Comparison of ENCODE assay signal across 26 cellular contexts in the genomic region with DNA sequence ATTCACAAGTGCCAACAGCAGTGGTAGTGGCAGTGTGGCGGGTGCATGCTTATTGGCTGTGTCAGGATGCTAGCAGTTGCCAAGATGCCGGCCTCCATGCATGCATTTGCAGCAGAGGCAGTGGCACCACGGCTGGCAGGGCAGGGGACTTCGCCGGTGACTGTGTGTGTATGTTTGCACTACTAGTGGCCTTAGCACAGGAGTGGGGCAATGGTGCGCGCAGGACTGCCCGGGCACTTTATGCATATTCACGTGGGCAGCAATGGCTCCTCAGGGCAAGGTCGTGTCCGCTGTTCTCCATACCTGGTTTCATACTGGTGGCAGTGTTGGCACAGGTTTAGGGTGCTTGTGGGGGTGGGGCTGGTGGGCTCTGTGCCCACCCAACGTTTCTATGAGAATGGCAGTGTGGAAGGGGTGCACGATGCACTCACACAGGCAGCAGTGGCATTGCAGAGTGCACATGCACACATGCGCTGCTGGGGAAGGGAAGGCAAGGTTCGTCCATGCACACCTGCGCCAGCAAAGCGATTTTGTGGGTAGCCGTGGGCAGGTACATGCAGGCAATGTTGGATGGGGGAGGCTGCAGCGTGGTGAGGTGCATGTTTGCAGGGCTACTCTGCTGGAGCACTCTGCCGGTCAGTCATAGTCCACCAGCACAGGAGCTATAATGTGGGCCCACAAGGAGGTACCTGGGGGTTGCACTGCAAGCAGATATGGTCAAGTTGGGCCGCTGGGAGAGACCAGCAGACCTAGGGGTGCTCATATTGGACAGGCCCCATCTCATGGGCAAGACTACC.
"Had no signal": no experiment of that assay in that cellular context is flagged by ENCODE, and none has a peak within 500 bp of the region (broad histone marks: within the 10 kb centered on the region; RNA-seq: fewer than 3 reads in every experiment).

No MANE protein-coding gene starts in this region.

- H3K36me3 Mint-ChIP-seq: naive thymus-derived CD8-positive, alpha-beta T cell had no signal

- H3K27me3 ChIP-seq: dorsolateral prefrontal cortex, esophagus muscularis mucosa, foreskin keratinocyte, gastroesophageal sphincter, heart left ventricle, hepatocyte, left lung, suprapubic skin, transverse colon, vagina had no signal

- H3K9me3 Mint-ChIP-seq: nephron progenitor cell had no signal

- H3K4me1 ChIP-seq: esophagus muscularis mucosa, foreskin keratinocyte, gastroesophageal sphincter, heart left ventricle, left lung, parathyroid adenoma, prostate gland, suprapubic skin, transverse colon, vagina had no signal

- H3K9me3 ChIP-seq: esophagus muscularis mucosa, gastroesophageal sphincter, prostate gland, suprapubic skin, transverse colon, vagina had no signal

- H3K4me1 Mint-ChIP-seq: endodermal cell; naive thymus-derived CD8-positive, alpha-beta T cell; stimulated activated naive CD8-positive, alpha-beta T cell treated with anti-CD3 and anti-CD28 coated beads, Interleukin-15, amount 100 ng/mL, for 72 hours had no signal

- H3K4me3 Mint-ChIP-seq: endodermal cell; naive thymus-derived CD8-positive, alpha-beta T cell; nephron progenitor cell; stimulated activated naive CD8-positive, alpha-beta T cell treated with anti-CD3 and anti-CD28 coated beads, Interleukin-15, amount 100 ng/mL, for 72 hours had no signal

- H3K4me2 ChIP-seq: hepatocyte had no signal

- H3K4me3 ChIP-seq: dorsolateral prefrontal cortex, esophagus muscularis mucosa, gastroesophageal sphincter, heart left ventricle, hepatocyte, left lung, prostate gland, suprapubic skin, transverse colon, vagina had no signal

- ATAC-seq: foreskin keratinocyte; gastroesophageal sphincter; heart left ventricle; left lung; naive thymus-derived CD8-positive, alpha-beta T cell; stimulated activated naive CD8-positive, alpha-beta T cell treated with anti-CD3 and anti-CD28 coated beads, Interleukin-15, amount 100 ng/mL, for 72 hours had no signal

- H2AFZ ChIP-seq: hepatocyte, parathyroid adenoma had no signal

- DNase-seq: cerebellar nuclear complex; dorsolateral prefrontal cortex; effector CD8-positive, alpha-beta T cell; endodermal cell; foreskin keratinocyte; heart left ventricle; left cardiac atrium; naive thymus-derived CD8-positive, alpha-beta T cell; nephron progenitor cell; small intestine; stimulated activated CD4-positive, alpha-beta T cell treated with anti-CD3 and anti-CD28 coated beads, Interleukin-12 subunit alpha, Interleukin-12 subunit beta, amount 100 ng/mL, for 4 hours; stimulated activated CD4-positive, alpha-beta T cell treated with anti-CD3 and anti-CD28 coated beads, Interleukin-1b, Interleukin-23, amount 100 ng/mL, for 48 hours; stimulated activated CD4-positive, alpha-beta T cell treated with anti-CD3 and anti-CD28 coated beads, Interleukin-4, amount 100 ng/mL, for 1 hour; stimulated activated CD8-positive, alpha-beta memory T cell treated with anti-CD3 and anti-CD28 coated beads, Interleukin-4, amount 100 ng/mL, for 48 hours; stimulated activated naive CD4-positive, alpha-beta T cell; stimulated activated naive CD8-positive, alpha-beta T cell treated with anti-CD3 and anti-CD28 coated beads, Interleukin-15, amount 100 ng/mL, for 72 hours; transverse colon had no signal

- H3K27ac Mint-ChIP-seq: endodermal cell; naive thymus-derived CD8-positive, alpha-beta T cell; nephron progenitor cell; stimulated activated naive CD8-positive, alpha-beta T cell treated with anti-CD3 and anti-CD28 coated beads, Interleukin-15, amount 100 ng/mL, for 72 hours had no signal

- H3K36me3 ChIP-seq: esophagus muscularis mucosa, gastroesophageal sphincter, heart left ventricle, left lung, prostate gland, suprapubic skin, transverse colon, vagina had no signal

- H3K9ac ChIP-seq: parathyroid adenoma had no signal

- H3K27ac ChIP-seq: dorsolateral prefrontal cortex, epithelial cell of prostate, esophagus muscularis mucosa, foreskin keratinocyte, gastroesophageal sphincter, heart left ventricle, hepatocyte, left lung, parathyroid adenoma, prostate gland, suprapubic skin, transverse colon, vagina had no signal

- H3K27me3 Mint-ChIP-seq: naive thymus-derived CD8-positive, alpha-beta T cell; stimulated activated naive CD8-positive, alpha-beta T cell treated with anti-CD3 and anti-CD28 coated beads, Interleukin-15, amount 100 ng/mL, for 72 hours had no signal
